In the genomic region with DNA sequence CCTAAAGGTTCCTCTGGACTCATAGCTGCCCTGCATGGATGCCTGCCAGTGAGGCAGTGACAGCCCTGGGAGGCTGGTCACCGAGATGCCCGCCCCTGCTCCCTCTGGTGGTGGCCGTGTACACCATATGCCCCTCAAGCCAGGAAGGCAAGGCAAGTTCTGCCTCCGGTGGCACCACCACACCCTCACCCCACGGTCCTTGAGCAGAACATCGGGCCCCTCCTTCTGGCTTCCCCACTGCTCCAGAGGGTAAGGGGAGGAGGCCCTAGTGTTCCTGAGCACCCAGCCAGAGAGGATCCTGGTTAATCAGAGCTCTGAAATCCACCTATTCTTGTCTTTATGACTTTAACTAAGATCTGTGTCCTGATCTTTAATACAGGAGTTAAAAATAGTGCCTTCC, we compare ENCODE assay signal across 8 cellular contexts. TPM values are rescaled to one million over a fixed set of nuclear protein-coding genes. Genes with fewer than 3 reads are reported as not detected.
DNase-seq lines count a peak whose midpoint lies in the region; ATAC-seq and TF ChIP-seq lines count a peak whose summit lies in the region.

No MANE protein-coding gene starts in this region.

- peaks cover 8% of the 10 kb centered on the region for H3K4me1 ChIP-seq in OCI-LY7 (ENCODE audit: insufficient read depth, low read length, poor library complexity, severe bottlenecking)

- no peak overlapping the region for H2AFZ ChIP-seq in OCI-LY7 (ENCODE audit: low read length)

- peak overlapping the region; percentile 9; the same call in 1 of the 2 replicates for H3K4me2 ChIP-seq in OCI-LY7 (ENCODE audit: low read length)

- ATAC-seq in activated naive CD4-positive, alpha-beta T cell treated with anti-CD3 and anti-CD28 coated beads, Interleukin-2, amount 50 U/mL, for 72 hours, result peak; percentile 90 to 98
- ATAC-seq in HG02840 (IDR thresholded peaks at IDR 0.05; ENCODE audit: low FRiP score, unreplicated experiment), result no peak

- no peak overlapping the region for H3K4me3 ChIP-seq in OCI-LY7 (ENCODE audit: low read depth, low read length, poor library complexity, severe bottlenecking)

- H3K36me3 Mint-ChIP-seq in activated naive CD4-positive, alpha-beta T cell treated with anti-CD3 and anti-CD28 coated beads, Interleukin-2, amount 50 U/mL, for 72 hours, result no peaks in the 10 kb centered on the region

- peaks cover 5% of the 10 kb centered on the region; the same call in 1 of the 2 replicates for H3K36me3 ChIP-seq in OCI-LY7 (ENCODE audit: insufficient read depth, low read length)

- no peaks in the 10 kb centered on the region for H3K9me3 ChIP-seq in OCI-LY7 (ENCODE audit: low read length)

- H3K79me2 ChIP-seq in OCI-LY7 (ENCODE audit: insufficient read depth, low read depth, low read length), result no peaks in the 10 kb centered on the region

- H3K9me3 Mint-ChIP-seq in activated naive CD4-positive, alpha-beta T cell treated with anti-CD3 and anti-CD28 coated beads, Interleukin-2, amount 50 U/mL, for 72 hours, result no peaks in the 10 kb centered on the region

- TF ChIP-seq CTCF in OCI-LY7 (conservative IDR thresholded peaks at IDR 0.05; ENCODE audit: low read length), result peak; percentile 69

- no peak overlapping the region for H3K27ac ChIP-seq in OCI-LY7 (ENCODE audit: low read depth, low read length, poor library complexity, severe bottlenecking)

- no peaks in the 10 kb centered on the region for H4K20me1 ChIP-seq in OCI-LY7 (ENCODE audit: insufficient read depth, low read length)

- CTCF ChIA-PET in OCI-LY7 (lab: Charles Lee; ENCODE audit: unreplicated experiment), result interaction anchor here (0.6 kb wide), 1 partner anchor 46 kb away, joined by 3 read pairs; no protein-coding TSS in a partner anchor

- no peaks in the 10 kb centered on the region for H3K9me2 ChIP-seq in OCI-LY7 (ENCODE audit: insufficient read depth, low read length)

- peak overlapping the region; percentile 9 to 50 for H3K27ac Mint-ChIP-seq in activated naive CD4-positive, alpha-beta T cell treated with anti-CD3 and anti-CD28 coated beads, Interleukin-2, amount 50 U/mL, for 72 hours

- no TSS peak for BruUV-seq in OCI-LY7 (replicated peaks; lab: Mats Ljungman, UMichigan)

- DNase-seq in NK-92 treated with Interleukin-12 subunit alpha and Interleukin-12 subunit beta, amount 100 ng/mL, for 24 hours (lab: John Stamatoyannopoulos, UW), result peak; percentile 72
- DNase-seq in NK-92 (lab: John Stamatoyannopoulos, UW; ENCODE audit: unreplicated experiment) (no peak), GOT3 (lab: John Stamatoyannopoulos, UW) (peak; percentile 35), OCI-LY7 (ENCODE audit: low spot score) (peak; percentile 66), kidney tubule cell (ENCODE audit: low spot score) (peak; percentile 89), 8988T (no peak)
- peak in 1 of 2 donors; percentile 84 for DNase-seq in activated naive CD4-positive, alpha-beta T cell treated with anti-CD3 and anti-CD28 coated beads, Interleukin-2, amount 50 U/mL, for 72 hours (ENCODE audit: low spot score in 2 of 2)

- POLR2A ChIA-PET in OCI-LY7 (lab: Charles Lee), result interaction anchor here (0.5 to 1.5 kb wide), 2 partner anchors 9 to 1828 kb away, joined by 3 read pairs; partner anchors contain the start of gene S100A13

- intact Hi-C loops in OCI-LY7 (cut with micrococcal nuclease; ENCODE audit: unreplicated experiment), result loop anchor here (1.0 kb wide), 1 partner anchor 45 kb away; no protein-coding TSS in a partner anchor

RNA-seq across cellular contexts. Expression of gene S100A14, which starts 1.6 kb away (rescaled TPM):
- total RNA-seq in OCI-LY7 (2014; rRNA removed; shearing (Covaris generic)), result not detected in 2 replicates
- total RNA-seq in OCI-LY7 (2022), result not detected in 2 replicates
- total RNA-seq in activated naive CD4-positive, alpha-beta T cell treated with anti-CD3 and anti-CD28 coated beads, Interleukin-2, amount 50 U/mL, for 72 hours, result not detected

RNA-seq across cellular contexts. Expression of gene S100A16, which starts 4.7 kb away (rescaled TPM):
- total RNA-seq in OCI-LY7 (2014; rRNA removed; shearing (Covaris generic)), result not detected in 2 replicates
- total RNA-seq in OCI-LY7 (2022), result 0.33 TPM in 1 of 2 replicates, not detected in the other
- total RNA-seq in activated naive CD4-positive, alpha-beta T cell treated with anti-CD3 and anti-CD28 coated beads, Interleukin-2, amount 50 U/mL, for 72 hours, result not detected

RNA-seq across cellular contexts. Expression of gene S100A13, which starts 9.6 kb away (rescaled TPM):
- total RNA-seq in OCI-LY7 (2014; rRNA removed; shearing (Covaris generic)), result 2.7 and 4.8 TPM in 2 replicates
- 6.9 and 10.3 TPM in 2 replicates for total RNA-seq in OCI-LY7 (2022)
- total RNA-seq in activated naive CD4-positive, alpha-beta T cell treated with anti-CD3 and anti-CD28 coated beads, Interleukin-2, amount 50 U/mL, for 72 hours, result 1 to 10 TPM; 4.2 to 6.0 TPM

RNA-seq across cellular contexts. Expression of gene S100A1, which starts 10.6 kb away (rescaled TPM):
- not detected in 2 replicates for total RNA-seq in OCI-LY7 (2014; rRNA removed; shearing (Covaris generic))
- total RNA-seq in OCI-LY7 (2022), result not detected in 2 replicates
- total RNA-seq in activated naive CD4-positive, alpha-beta T cell treated with anti-CD3 and anti-CD28 coated beads, Interleukin-2, amount 50 U/mL, for 72 hours, result not detected

RNA-seq across cellular contexts. Expression of gene CHTOP, which starts 16.2 kb away (rescaled TPM):
- 70.9 and 85.3 TPM in 2 replicates for total RNA-seq in OCI-LY7 (2014; rRNA removed; shearing (Covaris generic))
- total RNA-seq in OCI-LY7 (2022), result 106 and 107 TPM in 2 replicates
- total RNA-seq in activated naive CD4-positive, alpha-beta T cell treated with anti-CD3 and anti-CD28 coated beads, Interleukin-2, amount 50 U/mL, for 72 hours, result 10 to 100 TPM; 83.3 to 91.3 TPM

Comparison
In these comparisons a context has a peak if more than half of its experiments do, and no peak if none do; other contexts are left out.
1. DNase-seq: peak in NK-92 treated with Interleukin-12 subunit alpha and Interleukin-12 subunit beta, amount 100 ng/mL, for 24 hours (single experiment), GOT3 (single experiment), OCI-LY7 (single experiment) and kidney tubule cell (single experiment); none in NK-92 (single experiment) and 8988T (single experiment).